ENCODE assay signal across 8 cellular contexts in genomic region chr1:212455406-212456165, GRCh38. TPM values are rescaled to one million over a fixed set of nuclear protein-coding genes. Genes with fewer than 3 reads are reported as not detected.
DNase-seq lines count a peak whose midpoint lies in the region; ATAC-seq and TF ChIP-seq lines count a peak whose summit lies in the region.

No MANE protein-coding gene starts in this region.

- peak overlapping the region; percentile 49; the same call in 1 of the 2 replicates for H2AFZ ChIP-seq in Loucy (ENCODE audit: low read length)

- H3K9me2 ChIP-seq in Loucy (replicated peaks; ENCODE audit: low read depth, low read length): no peaks in the 10 kb centered on the region

- TF ChIP-seq POLR2A in ovary (IDR thresholded peaks at IDR 0.05): no peak

- H4K20me1 ChIP-seq in Loucy (ENCODE audit: insufficient read depth, low read length, poor library complexity, severe bottlenecking): no peaks in the 10 kb centered on the region

- peak; percentile 86 for DNase-seq in BE2C
- peak; percentile 58 to 83 for DNase-seq in SJSA1 (ENCODE audit: low read depth in 1 of 2, low spot score in 2 of 2)
- DNase-seq in activated gamma-delta T cell treated with anti-CD3 and anti-CD28 coated beads, Interleukin-2, amount 50 U/mL, for 16 hours (ENCODE audit: low read depth): peak; percentile 83
- DNase-seq in globus pallidus (ENCODE audit: low spot score): peak; percentile 93
- DNase-seq in ovary: peak; percentile 70 to 91 (median 91)
- peak; percentile 70 for DNase-seq in thoracic aorta (ENCODE audit: low spot score)

- H3K36me3 ChIP-seq in BE2C (no peaks in the 10 kb centered on the region), Loucy (ENCODE audit: insufficient read depth, low read length) (no peaks in the 10 kb centered on the region), SJSA1 (no peaks in the 10 kb centered on the region), ovary (no peaks in the 10 kb centered on the region), thoracic aorta (no peaks in the 10 kb centered on the region)

- H3K79me2 ChIP-seq in Loucy (ENCODE audit: insufficient read depth, low read length): no peaks in the 10 kb centered on the region

- no peaks in the 10 kb centered on the region for H3K27me3 ChIP-seq in BE2C
- no peaks in the 10 kb centered on the region for H3K27me3 ChIP-seq in Loucy (ENCODE audit: insufficient read depth, low read length, poor library complexity, severe bottlenecking)
- no peaks in the 10 kb centered on the region for H3K27me3 ChIP-seq in SJSA1 (replicated peaks)
- no peaks in the 10 kb centered on the region for H3K27me3 ChIP-seq in ovary
- H3K27me3 ChIP-seq in thoracic aorta (replicated peaks; ENCODE audit: insufficient read depth): no peaks in the 10 kb centered on the region

- peak overlapping the region; percentile 17 for H3K4me2 ChIP-seq in Loucy (ENCODE audit: low read depth, low read length, poor library complexity, severe bottlenecking)

- no peak for TF ChIP-seq EP300 in ovary (IDR thresholded peaks at IDR 0.05)

- H3K4me1 ChIP-seq in BE2C (peaks cover 12% of the 10 kb centered on the region), Loucy (ENCODE audit: insufficient read depth, low read length, poor library complexity, severe bottlenecking) (peaks cover 9% of the 10 kb centered on the region), SJSA1 (replicated peaks) (no peaks in the 10 kb centered on the region), ovary (ENCODE audit: insufficient read depth) (peaks cover 8% of the 10 kb centered on the region), thoracic aorta (ENCODE audit: control insufficient read depth in 1 of 2, low read depth in 2 of 2) (peaks cover 13 to 38% of the 10 kb centered on the region in 2 donors)

- H3K4me3 ChIP-seq in BE2C (ENCODE audit: low read depth, low read length) (no peak overlapping the region), Loucy (ENCODE audit: low read length, poor library complexity, severe bottlenecking) (no peak overlapping the region), SJSA1 (no peak overlapping the region), ovary (no peak overlapping the region), thoracic aorta (peak overlapping the region; percentile 31)

- TF ChIP-seq CTCF in BE2C (IDR thresholded peaks at IDR 0.05; ENCODE audit: low read depth, low read length) (peak; percentile 99), Loucy (conservative IDR thresholded peaks at IDR 0.05; ENCODE audit: low read length) (peak; percentile 99), ovary (IDR thresholded peaks at IDR 0.05) (peak; percentile 86 to 95 (median 89)), thoracic aorta (IDR thresholded peaks at IDR 0.05) (peak; percentile 100)

- H3K9me3 ChIP-seq in BE2C: no peaks in the 10 kb centered on the region
- no peaks in the 10 kb centered on the region for H3K9me3 ChIP-seq in Loucy (ENCODE audit: insufficient read depth, low read depth, low read length)
- H3K9me3 ChIP-seq in SJSA1 (replicated peaks): peaks cover 4% of the 10 kb centered on the region; the same call in 1 of the 2 replicates
- no peaks in the 10 kb centered on the region for H3K9me3 ChIP-seq in ovary
- H3K9me3 ChIP-seq in thoracic aorta: no peaks in the 10 kb centered on the region

- H3K9ac ChIP-seq in Loucy (ENCODE audit: low read depth, low read length, poor library complexity, severe bottlenecking): no peak overlapping the region

- H3F3A ChIP-seq in Loucy (ENCODE audit: low read depth): no peaks in the 10 kb centered on the region

- ATAC-seq in GM19395 (IDR thresholded peaks at IDR 0.05; ENCODE audit: unreplicated experiment) (peak; percentile 76), thoracic aorta (ENCODE audit: insufficient number of reproducible peaks, low FRiP score, low read depth) (peak; percentile 71)

- no peak overlapping the region for H3K27ac ChIP-seq in SJSA1
- no peak overlapping the region for H3K27ac ChIP-seq in ovary
- peak overlapping the region; percentile 47 to 61 for H3K27ac ChIP-seq in thoracic aorta

- intact Hi-C loops in ovary (cut with DNase I): loop anchor here in 3 of 4 donors (5.0 to 10.0 kb wide), 3 partner anchors 171 to 393 kb away; partner anchors contain the start of gene PPP2R5A (in 2 of the 3)

- 42 to 44% (median 44%) methylated on average over 6 of the region's 6 CpGs for WGBS in ovary, 3 donors

RNA-seq across cellular contexts. Expression of gene NENF, which starts 22.9 kb away (rescaled TPM):
- polyA plus RNA-seq in BE2C (2012; ENCODE audit: insufficient read depth, insufficient read length, low read depth): 73.7 TPM
- total RNA-seq in SJSA1 (2014; rRNA removed; shearing (Covaris generic)): 68.9 and 119 TPM in 2 replicates
- total RNA-seq in ovary (100 to 1,000 TPM in 5 of 7 donors, 10 to 100 TPM in 2; 84.7 to 192 (median 102) TPM), thoracic aorta (100 to 1,000 TPM; 122 to 152 TPM)
- 100 to 1,000 TPM in 1 of 2 donors, 10 to 100 TPM in 1; 95.7 to 130 TPM for polyA plus RNA-seq in ovary

RNA-seq across cellular contexts. Expression of gene PACC1, which starts 40.9 kb away (rescaled TPM):
- 33.4 TPM for polyA plus RNA-seq in BE2C (2012; ENCODE audit: insufficient read depth, insufficient read length, low read depth)
- 9.4 and 13.4 TPM in 2 replicates for total RNA-seq in SJSA1 (2014; rRNA removed; shearing (Covaris generic))
- 1 to 10 TPM; 2.3 to 4.2 (median 2.9) TPM for total RNA-seq in ovary
- polyA plus RNA-seq in ovary: 1 to 10 TPM; 1.9 to 9.5 TPM
- 1 to 10 TPM; 3.2 to 4.1 TPM for total RNA-seq in thoracic aorta

Comparison
In these comparisons a context has a peak if more than half of its experiments do, and no peak if none do; other contexts are left out.
1. H3K27ac ChIP-seq: peak in thoracic aorta (2 of 2); none in SJSA1 (single experiment) and ovary (0 of 2).
2. Peak in every context shown above with its lines, with median percentiles within 50 percentile points of each other: DNase-seq and CTCF ChIP-seq.